In genomic region chr19:55042688-55043087, GRCh38 we compare ENCODE assay signal across 21 cellular contexts. TPM values are rescaled to one million over a fixed set of nuclear protein-coding genes. Genes with fewer than 3 reads are reported as not detected.
DNase-seq lines count a peak whose midpoint lies in the region; ATAC-seq and TF ChIP-seq lines count a peak whose summit lies in the region.
"Had no signal": no experiment of that assay in that cellular context is flagged by ENCODE, and none has a peak within 500 bp of the region (broad histone marks: within the 10 kb centered on the region; RNA-seq: fewer than 3 reads in every experiment).

No MANE protein-coding gene starts in this region.

- H3K27me3 ChIP-seq in BLaER1 treated with 17β-estradiol and CSF1 and Interleukin-3, amounts not matched to agents 10 nM and 100 nM = peaks cover 0 to 31% (median 0%) of the 10 kb centered on the region in 11 experiments; a peak in 4 of 22 replicates
- H3K27me3 ChIP-seq in CD4-positive, alpha-beta T cell (ENCODE audit: control insufficient read depth, insufficient read depth, low read length) = no peaks in the 10 kb centered on the region
- H3K27me3 ChIP-seq: neural progenitor cell, tibial nerve had no signal

- peaks cover 55 to 90% (median 74%) of the 10 kb centered on the region in 11 experiments for H3K36me3 ChIP-seq in BLaER1 treated with 17β-estradiol and CSF1 and Interleukin-3, amounts not matched to agents 10 nM and 100 nM
- H3K36me3 ChIP-seq: neural progenitor cell had no signal

- peak overlapping the region; percentile 68 for H3K4me3 Mint-ChIP-seq in CD4-positive, alpha-beta T cell
- peak overlapping the region; percentile 78 for H3K4me3 Mint-ChIP-seq in activated T-helper 17 cell treated with anti-CD3 and anti-CD28 coated beads, Interleukin-2, amount 50 U/mL, for 72 hours
- H3K4me3 Mint-ChIP-seq in mesothelial cell of epicardium = no peak overlapping the region
- H3K4me3 Mint-ChIP-seq: neural progenitor cell had no signal

- POLR2A ChIA-PET in CD4-positive, alpha-beta T cell (lab: Charles Lee) = interaction anchor here (0.9 kb wide), 1 partner anchor 20 kb away, joined by 3 read pairs; the partner anchor contains the start of gene RDH13

- no peak for ATAC-seq in CD4-positive, alpha-beta T cell (ENCODE audit: poor library complexity)
- ATAC-seq in activated T-helper 17 cell treated with anti-CD3 and anti-CD28 coated beads, Interleukin-2, amount 50 U/mL, for 72 hours (replicated peaks) = no peak
- ATAC-seq: HepG2, psoas muscle had no signal

- peak overlapping the region; percentile 63 to 90 (median 81) for H3K4me2 ChIP-seq in BLaER1 treated with 17β-estradiol and CSF1 and Interleukin-3, amounts not matched to agents 10 nM and 100 nM
- H3K4me2 ChIP-seq: neural progenitor cell had no signal

- no peak for DNase-seq in CD4-positive, alpha-beta T cell
- no peak for DNase-seq in mesothelial cell of epicardium (ENCODE audit: low spot score in 2 of 2, unreplicated experiment in 2 of 2)
- DNase-seq in GOT3 (lab: John Stamatoyannopoulos, UW) = no peak
- DNase-seq in central memory CD4-positive, alpha-beta T cell = no peak
- DNase-seq in ureter (ENCODE audit: low spot score) = no peak
- DNase-seq: activated CD4-positive, CD25-positive, alpha-beta regulatory T cell; activated CD8-positive, alpha-beta memory T cell treated with anti-CD3 and anti-CD28 coated beads, Interleukin-2, amount 50 U/mL, for 4 hours; Caco-2; cortex of kidney; NCI-H1436; NCI-H510A treated with DMSO at 0.1 percent for 48 hours; psoas muscle; T-helper 9 cell had no signal

- H4K20me1 ChIP-seq in BLaER1 treated with 17β-estradiol and CSF1 and Interleukin-3, amounts not matched to agents 10 nM and 100 nM = peaks cover 58 to 97% (median 86%) of the 10 kb centered on the region in 11 experiments

- H3K27ac Mint-ChIP-seq in CD4-positive, alpha-beta T cell = no peak overlapping the region
- H3K27ac Mint-ChIP-seq in activated T-helper 17 cell treated with anti-CD3 and anti-CD28 coated beads, Interleukin-2, amount 50 U/mL, for 72 hours = peak overlapping the region; percentile 82
- peak overlapping the region; percentile 75 for H3K27ac Mint-ChIP-seq in mesothelial cell of epicardium
- H3K27ac Mint-ChIP-seq: neural progenitor cell had no signal

- H3K36me3 Mint-ChIP-seq in CD4-positive, alpha-beta T cell (ENCODE audit: low read depth) = peaks cover 45% of the 10 kb centered on the region
- H3K36me3 Mint-ChIP-seq in activated T-helper 17 cell treated with anti-CD3 and anti-CD28 coated beads, Interleukin-2, amount 50 U/mL, for 72 hours (ENCODE audit: low read depth) = peaks cover 50% of the 10 kb centered on the region
- peaks cover 22% of the 10 kb centered on the region for H3K36me3 Mint-ChIP-seq in mesothelial cell of epicardium

- intact Hi-C loops in CD4-positive, alpha-beta T cell (cut with DNase I, micrococcal nuclease) = no loop called here

- H3K9ac ChIP-seq in BLaER1 treated with 17β-estradiol and CSF1 and Interleukin-3, amounts not matched to agents 10 nM and 100 nM = no peak overlapping the region
- H3K9ac ChIP-seq: neural progenitor cell had no signal

- no peaks in the 10 kb centered on the region for H3K27me3 Mint-ChIP-seq in CD4-positive, alpha-beta T cell
- H3K27me3 Mint-ChIP-seq in activated T-helper 17 cell treated with anti-CD3 and anti-CD28 coated beads, Interleukin-2, amount 50 U/mL, for 72 hours = no peaks in the 10 kb centered on the region
- no peaks in the 10 kb centered on the region for H3K27me3 Mint-ChIP-seq in mesothelial cell of epicardium (ENCODE audit: low read depth)

- peaks cover 0 to 14% (median 9%) of the 10 kb centered on the region in 11 experiments; a peak in 13 of 22 replicates for H3K9me3 ChIP-seq in BLaER1 treated with 17β-estradiol and CSF1 and Interleukin-3, amounts not matched to agents 10 nM and 100 nM (replicated peaks in 1 of 11)
- H3K9me3 ChIP-seq in CD4-positive, alpha-beta T cell (ENCODE audit: control insufficient read depth, low read length) = no peaks in the 10 kb centered on the region
- H3K9me3 ChIP-seq: Caco-2, psoas muscle had no signal

- peaks cover 2% of the 10 kb centered on the region for H3K9me3 Mint-ChIP-seq in CD4-positive, alpha-beta T cell
- no peaks in the 10 kb centered on the region for H3K9me3 Mint-ChIP-seq in activated T-helper 17 cell treated with anti-CD3 and anti-CD28 coated beads, Interleukin-2, amount 50 U/mL, for 72 hours
- no peaks in the 10 kb centered on the region for H3K9me3 Mint-ChIP-seq in mesothelial cell of epicardium
- H3K9me3 Mint-ChIP-seq: neural progenitor cell had no signal

- TF ChIP-seq CTCF in CD4-positive, alpha-beta T cell (IDR thresholded peaks at IDR 0.05) = no peak
- TF ChIP-seq CTCF in mesothelial cell of epicardium (IDR thresholded peaks at IDR 0.05; ENCODE audit: unreplicated experiment) = no peak

- H3K4me3 ChIP-seq in BLaER1 treated with 17β-estradiol and CSF1 and Interleukin-3, amounts not matched to agents 10 nM and 100 nM = no peak overlapping the region
- H3K4me3 ChIP-seq: neural progenitor cell, psoas muscle, tibial nerve had no signal

- peaks cover 17 to 32% (median 26%) of the 10 kb centered on the region in 10 experiments for H3K4me1 ChIP-seq in BLaER1 treated with 17β-estradiol and CSF1 and Interleukin-3, amounts not matched to agents 10 nM and 100 nM
- H3K4me1 ChIP-seq: Caco-2, neural progenitor cell, psoas muscle, tibial nerve had no signal

- peaks cover 24% of the 10 kb centered on the region for H3K4me1 Mint-ChIP-seq in CD4-positive, alpha-beta T cell (ENCODE audit: low read depth)
- peaks cover 22% of the 10 kb centered on the region for H3K4me1 Mint-ChIP-seq in activated T-helper 17 cell treated with anti-CD3 and anti-CD28 coated beads, Interleukin-2, amount 50 U/mL, for 72 hours
- H3K4me1 Mint-ChIP-seq in mesothelial cell of epicardium = peaks cover 2% of the 10 kb centered on the region
- H3K4me1 Mint-ChIP-seq: neural progenitor cell had no signal

- CTCF ChIA-PET in CD4-positive, alpha-beta T cell (lab: Charles Lee) = no interaction called here

- no peak overlapping the region for H3K27ac ChIP-seq in BLaER1 treated with 17β-estradiol and CSF1 and Interleukin-3, amounts not matched to agents 10 nM and 100 nM
- no peak overlapping the region for H3K27ac ChIP-seq in CD4-positive, alpha-beta T cell (ENCODE audit: low read depth, low read length)
- H3K27ac ChIP-seq: neural progenitor cell, psoas muscle, tibial nerve had no signal

RNA-seq across cellular contexts. Expression of gene GP6, which starts 4.6 kb away (rescaled TPM):
- total RNA-seq in CD4-positive, alpha-beta T cell = under 1 TPM; 0.38 to 0.47 TPM
- total RNA-seq in activated T-helper 17 cell treated with anti-CD3 and anti-CD28 coated beads, Interleukin-2, amount 50 U/mL, for 72 hours = under 1 TPM; 0.13 to 0.69 TPM
- total RNA-seq in mesothelial cell of epicardium = 0.78 to 1.4 TPM (median 1.4 TPM) in 3 replicates
- 1.2 TPM for total RNA-seq in ureter
- total RNA-seq: Caco-2, HepG2, left lobe of liver, MCF 10A, SK-MEL-5 had no signal

RNA-seq across cellular contexts. Expression of gene RDH13, which starts 20.3 kb away (rescaled TPM):
- 1 to 10 TPM; 7.4 to 8.8 TPM for total RNA-seq in CD4-positive, alpha-beta T cell
- 10 to 100 TPM; 20.4 to 25.0 TPM for total RNA-seq in activated T-helper 17 cell treated with anti-CD3 and anti-CD28 coated beads, Interleukin-2, amount 50 U/mL, for 72 hours
- total RNA-seq in mesothelial cell of epicardium = 81.0 to 88.6 TPM (median 85.7 TPM) in 3 replicates
- total RNA-seq in ureter = 24.8 TPM

RNA-seq across cellular contexts. Expression of gene EPS8L1, which starts 33.0 kb away (rescaled TPM):
- total RNA-seq in CD4-positive, alpha-beta T cell = 1 to 10 TPM; 2.0 to 2.2 TPM
- total RNA-seq in activated T-helper 17 cell treated with anti-CD3 and anti-CD28 coated beads, Interleukin-2, amount 50 U/mL, for 72 hours = 1 to 10 TPM; 1.4 to 2.1 TPM
- total RNA-seq in mesothelial cell of epicardium = 375 to 425 TPM (median 396 TPM) in 3 replicates
- total RNA-seq in ureter = 64.6 TPM

Comparison
In these comparisons a context has a peak if more than half of its experiments do, and no peak if none do; other contexts are left out.
1. RNA of gene EPS8L1, which starts 33.0 kb away (total RNA-seq): 375 to 425 TPM in mesothelial cell of epicardium and 64.6 TPM in ureter (single experiment); 2.0 to 2.2 TPM in CD4-positive, alpha-beta T cell and 1.4 to 2.1 TPM in activated T-helper 17 cell treated with anti-CD3 and anti-CD28 coated beads, Interleukin-2, amount 50 U/mL, for 72 hours; every median in the first group is over 10 times any median in the second.